In the genomic region with DNA sequence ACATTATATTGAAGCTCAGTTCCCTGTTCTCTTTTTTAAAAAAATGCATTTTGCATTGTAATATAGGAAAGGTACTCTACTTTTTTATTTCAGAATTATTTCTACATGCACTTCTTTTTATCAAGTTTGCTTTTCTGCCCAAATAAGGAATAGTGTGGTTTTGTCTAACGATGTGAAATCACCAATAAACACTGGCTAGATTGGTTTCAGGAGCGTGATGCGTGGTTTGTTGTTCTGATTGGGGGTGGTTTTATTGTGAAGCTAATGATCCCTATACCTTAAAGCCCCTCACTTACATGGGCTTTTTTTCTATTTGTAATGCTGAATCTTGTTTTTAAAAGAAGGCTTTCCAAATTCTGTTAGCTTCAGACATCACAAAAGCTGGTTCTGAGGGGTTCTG, we compare ENCODE assay signal across 1 cellular context.
TF ChIP-seq lines count a peak whose summit lies in the region.

No MANE protein-coding gene starts in this region.

TF ChIP-seq in GM12878, 131 proteins besides CTCF, POLR2A, EP300 and RAD21:
- TF ChIP-seq JUND (IDR thresholded peaks at IDR 0.05; ENCODE audit: low read depth, low read length), result no peak
- TF ChIP-seq KAT2A (conservative IDR thresholded peaks at IDR 0.05; ENCODE audit: control insufficient read depth, low read depth, low read length), result no peak
- no peak for TF ChIP-seq NRF1 (conservative IDR thresholded peaks at IDR 0.05; ENCODE audit: low read depth, low read length)
- peak; percentile 53; the same call in 1 of the 2 replicates for TF ChIP-seq BCL11A (IDR thresholded peaks at IDR 0.05; ENCODE audit: low read depth, low read length)
- TF ChIP-seq RUNX3 (IDR thresholded peaks at IDR 0.05; ENCODE audit: low read length), result 0 out of 2 replicates have a peak, but pooled peaks have one; percentile 26
- TF ChIP-seq ETV6 (conservative IDR thresholded peaks at IDR 0.05 in 1 of 2, IDR thresholded peaks at IDR 0.05 in 1 of 2; ENCODE audit: borderline replicate concordance in 1 of 2, low read depth in 1 of 2), result no peak
- no peak for TF ChIP-seq ZNF217 (IDR thresholded peaks at IDR 0.05)
- TF ChIP-seq MTA2 (IDR thresholded peaks at IDR 0.05; ENCODE audit: low read depth), result peak; percentile 62; the same call in 1 of the 2 replicates
